In the genomic region with DNA sequence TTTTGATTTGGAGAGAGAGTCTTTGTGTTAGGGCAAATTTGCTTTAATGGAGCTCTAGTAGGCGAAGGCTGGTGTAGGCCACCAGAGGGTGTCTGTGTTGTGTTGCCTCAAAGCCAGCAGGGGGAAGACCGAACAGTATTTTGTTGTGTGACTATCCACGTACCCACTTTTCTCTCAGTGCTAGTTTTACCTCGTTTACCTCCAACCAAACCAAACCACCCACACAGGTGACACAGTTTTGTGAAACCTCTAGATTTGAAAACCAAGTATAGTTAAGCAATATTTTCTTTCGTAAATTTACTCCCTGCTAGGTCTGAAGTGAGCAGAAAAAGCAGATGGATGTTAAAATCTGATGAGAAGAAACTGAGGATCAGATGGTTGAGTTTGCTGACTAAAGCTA, we compare ENCODE assay signal across 8 cellular contexts. TPM values are rescaled to one million over a fixed set of nuclear protein-coding genes. Genes with fewer than 3 reads are reported as not detected.
DNase-seq lines count a peak whose midpoint lies in the region; ATAC-seq lines count a peak whose summit lies in the region.

No MANE protein-coding gene starts in this region.

- peak; percentile 32 for DNase-seq in activated gamma-delta T cell treated with Interleukin-2 at 50 U/mL for 16 hours
- DNase-seq in activated gamma-delta T cell (lab: John Stamatoyannopoulos, UW): no peak
- peak; percentile 58 for DNase-seq in NCI-H82 treated with DMSO at 0.1 percent for 48 hours (lab: John Stamatoyannopoulos, UW; ENCODE audit: unreplicated experiment)
- DNase-seq in activated T-cell treated with anti-CD3 and anti-CD28 coated beads for 1 hour (ENCODE audit: low read depth): peak; percentile 12
- peak; percentile 33 for DNase-seq in naive B cell
- DNase-seq in stimulated activated naive CD8-positive, alpha-beta T cell treated with anti-CD3 and anti-CD28 coated beads, Interleukin-15, Interleukin-2, amounts not matched to agents 100 U/mL and 50 U/mL, for 24 hours: peak; percentile 38

- no peaks in the 10 kb centered on the region for H3K9me3 Mint-ChIP-seq in naive B cell

- H3K4me1 Mint-ChIP-seq in naive B cell: peaks cover 0 to 8% (median 0%) of the 10 kb centered on the region in 3 donors

- H3K27me3 Mint-ChIP-seq in naive B cell: no peaks in the 10 kb centered on the region

- no peak overlapping the region for H3K4me3 Mint-ChIP-seq in naive B cell

- H3K27ac Mint-ChIP-seq in naive B cell: peak overlapping the region in 4 of 6 donors; percentile 12 to 77 (median 28)

- peaks cover 0 to 15% of the 10 kb centered on the region in 2 donors for H3K36me3 Mint-ChIP-seq in naive B cell

- peak; percentile 79 for ATAC-seq in HG03442 (IDR thresholded peaks at IDR 0.05; ENCODE audit: unreplicated experiment)
- ATAC-seq in esophagus mucosa: peak; percentile 85
- ATAC-seq in naive B cell (ENCODE audit: low read depth in 2 of 2): peak; percentile 95 to 96
- ATAC-seq in stimulated activated naive CD8-positive, alpha-beta T cell treated with anti-CD3 and anti-CD28 coated beads, Interleukin-15, Interleukin-2, amounts not matched to agents 100 U/mL and 50 U/mL, for 24 hours: peak; percentile 88

RNA-seq across cellular contexts. Expression of a gene that starts 36.3 kb away (rescaled TPM):
- total RNA-seq in esophagus mucosa: not detected
- polyA plus RNA-seq in naive B cell (ENCODE audit: low read depth in 6 of 6): not detected

RNA-seq across cellular contexts. Expression of a gene that starts 42.5 kb away (rescaled TPM):
- 19.3 TPM for total RNA-seq in esophagus mucosa
- polyA plus RNA-seq in naive B cell (ENCODE audit: low read depth in 6 of 6): 10 to 100 TPM; 14.8 to 29.0 (median 18.5) TPM

RNA-seq across cellular contexts. Expression of a gene that starts 44.3 kb away (rescaled TPM):
- total RNA-seq in esophagus mucosa: 2.0 TPM
- 1 to 10 TPM in 4 of 6 donors, under 1 TPM in 1, not detected in 1; 1.00 to 1.8 (median 1.4) TPM for polyA plus RNA-seq in naive B cell (ENCODE audit: low read depth in 6 of 6)
